2 cellular contexts compared by ENCODE assay signal in the genomic region with DNA sequence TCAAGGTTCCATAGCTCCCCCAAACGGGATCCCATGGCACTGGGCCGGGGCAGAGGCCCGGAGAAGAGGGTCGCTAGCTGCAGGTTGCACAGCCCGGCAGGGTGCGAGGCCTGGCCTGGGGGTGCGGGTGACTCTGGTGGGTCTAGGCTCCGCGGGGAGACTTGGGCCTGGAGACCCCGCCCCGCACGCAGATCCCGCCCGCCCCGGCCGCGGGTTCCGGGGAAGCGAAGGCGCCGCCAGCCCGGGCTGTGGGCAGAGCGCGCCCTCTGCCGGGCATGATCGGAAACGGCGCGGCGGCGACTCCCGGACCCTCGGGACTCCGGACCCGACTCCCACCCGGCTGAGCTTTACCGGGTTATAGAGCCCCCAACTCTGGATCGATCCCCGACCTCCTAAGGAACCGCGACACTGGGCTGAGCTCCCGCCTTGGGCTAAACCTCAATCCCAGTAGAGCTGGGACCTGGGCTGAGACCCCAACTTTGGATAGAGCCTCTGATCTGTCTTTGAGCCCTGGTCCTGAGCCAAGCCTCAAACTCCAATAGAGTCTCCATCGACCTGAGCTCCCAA.
A peak's percentile ranks its signal among the peaks of the same experiment; 100 is the strongest.
TF ChIP-seq lines count a peak whose summit lies in the region.

No MANE protein-coding gene starts in this region.

TF ChIP-seq in PFSK-1, 5 proteins besides CTCF, POLR2A, EP300 and RAD21 (continued from another document):
- TF ChIP-seq, protein P1, sequence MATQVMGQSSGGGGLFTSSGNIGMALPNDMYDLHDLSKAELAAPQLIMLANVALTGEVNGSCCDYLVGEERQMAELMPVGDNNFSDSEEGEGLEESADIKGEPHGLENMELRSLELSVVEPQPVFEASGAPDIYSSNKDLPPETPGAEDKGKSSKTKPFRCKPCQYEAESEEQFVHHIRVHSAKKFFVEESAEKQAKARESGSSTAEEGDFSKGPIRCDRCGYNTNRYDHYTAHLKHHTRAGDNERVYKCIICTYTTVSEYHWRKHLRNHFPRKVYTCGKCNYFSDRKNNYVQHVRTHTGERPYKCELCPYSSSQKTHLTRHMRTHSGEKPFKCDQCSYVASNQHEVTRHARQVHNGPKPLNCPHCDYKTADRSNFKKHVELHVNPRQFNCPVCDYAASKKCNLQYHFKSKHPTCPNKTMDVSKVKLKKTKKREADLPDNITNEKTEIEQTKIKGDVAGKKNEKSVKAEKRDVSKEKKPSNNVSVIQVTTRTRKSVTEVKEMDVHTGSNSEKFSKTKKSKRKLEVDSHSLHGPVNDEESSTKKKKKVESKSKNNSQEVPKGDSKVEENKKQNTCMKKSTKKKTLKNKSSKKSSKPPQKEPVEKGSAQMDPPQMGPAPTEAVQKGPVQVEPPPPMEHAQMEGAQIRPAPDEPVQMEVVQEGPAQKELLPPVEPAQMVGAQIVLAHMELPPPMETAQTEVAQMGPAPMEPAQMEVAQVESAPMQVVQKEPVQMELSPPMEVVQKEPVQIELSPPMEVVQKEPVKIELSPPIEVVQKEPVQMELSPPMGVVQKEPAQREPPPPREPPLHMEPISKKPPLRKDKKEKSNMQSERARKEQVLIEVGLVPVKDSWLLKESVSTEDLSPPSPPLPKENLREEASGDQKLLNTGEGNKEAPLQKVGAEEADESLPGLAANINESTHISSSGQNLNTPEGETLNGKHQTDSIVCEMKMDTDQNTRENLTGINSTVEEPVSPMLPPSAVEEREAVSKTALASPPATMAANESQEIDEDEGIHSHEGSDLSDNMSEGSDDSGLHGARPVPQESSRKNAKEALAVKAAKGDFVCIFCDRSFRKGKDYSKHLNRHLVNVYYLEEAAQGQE (IDR thresholded peaks at IDR 0.05; ENCODE audit: insufficient read depth in 1 of 2, low read depth in 2 of 2, low read length in 2 of 2), result no peak
- TF ChIP-seq POLR2AphosphoS5 (IDR thresholded peaks at IDR 0.05; ENCODE audit: low read depth, low read length) (0 out of 2 replicates have a peak, but pooled peaks have one; percentile 18), FOXP2 (optimal IDR thresholded peaks at IDR 0.05; ENCODE audit: borderline replicate concordance, extremely low read depth, extremely low read length, insufficient read depth) (no peak)

TF ChIP-seq in neural cell, 6 proteins besides CTCF, POLR2A, EP300 and RAD21 (continued from another document):
- TF ChIP-seq, protein P1 (IDR thresholded peaks at IDR 0.05; ENCODE audit: borderline replicate concordance), result no peak
- TF ChIP-seq EZH2 (IDR thresholded peaks at IDR 0.05; ENCODE audit: borderline replicate concordance, insufficient read depth, low read length, poor library complexity, severe bottlenecking) (no peak), SMC3 (conservative IDR thresholded peaks at IDR 0.05; ENCODE audit: poor library complexity) (peak; percentile 88), POLR2AphosphoS5 (IDR thresholded peaks at IDR 0.05) (no peak)
